ENCODE assay signal across 8 cellular contexts in the genomic region with DNA sequence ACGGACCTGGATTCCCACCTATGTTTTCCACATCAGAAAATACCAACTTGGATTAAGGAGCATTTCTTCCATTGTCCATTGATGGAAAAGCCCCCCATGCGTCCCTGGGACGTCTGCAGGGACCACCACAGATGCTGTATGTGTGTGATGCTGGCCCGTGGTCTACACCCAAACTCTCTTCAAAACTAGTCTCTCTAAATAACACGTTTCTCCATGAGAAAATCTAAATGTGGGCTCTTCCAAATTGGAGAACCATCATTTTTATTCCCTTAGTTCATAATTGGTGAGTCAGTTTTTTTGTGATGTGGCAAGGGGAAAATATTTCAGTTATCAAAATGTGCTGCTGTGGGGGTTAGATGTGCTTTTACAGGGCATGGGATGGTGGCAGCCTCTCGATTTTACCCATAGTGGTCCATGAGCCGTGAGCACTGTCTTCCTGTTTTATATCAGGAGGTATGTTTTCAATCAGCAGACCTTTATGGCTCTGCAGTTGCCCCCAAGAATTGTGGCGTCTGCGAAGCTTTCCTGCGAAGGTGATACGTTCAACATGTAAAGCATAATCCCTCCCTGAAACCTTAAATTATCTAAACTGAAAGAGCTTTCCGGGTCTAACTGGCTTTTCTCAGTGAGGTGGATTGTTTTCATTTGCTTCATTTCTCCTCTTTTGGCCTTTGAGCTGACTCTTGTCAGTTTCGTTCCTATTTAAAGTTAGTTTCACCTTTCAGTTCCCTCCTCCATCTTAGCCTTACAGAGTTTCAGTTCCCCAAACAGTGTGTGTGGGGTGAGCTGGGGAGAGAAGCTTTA.
DNase-seq lines count a peak whose midpoint lies in the region; ATAC-seq, FAIRE-seq and TF ChIP-seq lines count a peak whose summit lies in the region.

No MANE protein-coding gene starts in this region.

- H3K9me2 ChIP-seq in OCI-LY1 (ENCODE audit: low read depth, low read length), result no peaks in the 10 kb centered on the region
- no peaks in the 10 kb centered on the region for H3K9me2 ChIP-seq in GM23248 (ENCODE audit: insufficient read depth)

- intact Hi-C loops in left lung (cut with DNase I) (no loop called here), head of caudate nucleus (cut with DNase I) (no loop called here)

- peaks cover 43% of the 10 kb centered on the region for H3K4me1 ChIP-seq in OCI-LY1 (ENCODE audit: insufficient read depth, low read length, severe bottlenecking)
- peaks cover 0 to 7% of the 10 kb centered on the region in 2 donors for H3K4me1 ChIP-seq in left lung
- H3K4me1 ChIP-seq in GM23248 (ENCODE audit: insufficient read depth), result no peaks in the 10 kb centered on the region

- H3K4me2 ChIP-seq in OCI-LY1 (ENCODE audit: low read length) (peak overlapping the region; percentile 74), GM23248 (ENCODE audit: unreplicated experiment) (no peak overlapping the region)

- peaks cover 17% of the 10 kb centered on the region for H3F3A ChIP-seq in OCI-LY1 (ENCODE audit: insufficient read depth, low read length)
- no peaks in the 10 kb centered on the region for H3F3A ChIP-seq in GM23248 (ENCODE audit: insufficient read depth)

- in situ Hi-C loops in GM23248 (cut with MboI), result no loop called here

- H2AFZ ChIP-seq in OCI-LY1 (ENCODE audit: low read length) (no peak overlapping the region), GM23248 (no peak overlapping the region)

- ATAC-seq in HG02642 (IDR thresholded peaks at IDR 0.05; ENCODE audit: poor library complexity, unreplicated experiment) (peak; percentile 94), left lung (peak; percentile 55)

- 0 out of 2 replicates have a peak, but pooled peaks cover 8% of the 10 kb centered on the region for H3K36me3 ChIP-seq in OCI-LY1 (ENCODE audit: insufficient read depth, low read length)
- H3K36me3 ChIP-seq in left lung, result no peaks in the 10 kb centered on the region
- H3K36me3 ChIP-seq in GM23248 (ENCODE audit: low read depth), result no peaks in the 10 kb centered on the region

- H3K27ac ChIP-seq in OCI-LY1 (ENCODE audit: low read depth, low read length, poor library complexity, severe bottlenecking) (peak overlapping the region; percentile 100), left lung (peak overlapping the region in 1 of 2 donors; percentile 4), GM23248 (no peak overlapping the region)

- WGBS in GM23248 (ENCODE audit: low coverage in 1 of 2, low lambda C conversion rate in 2 of 2, missing lambda C conversion rate in 2 of 2), 2 experiments, result 87% methylated on average over 13 of the region's 13 CpGs

- H3K4me3 ChIP-seq in OCI-LY1 (ENCODE audit: low read depth, low read length, poor library complexity, severe bottlenecking), result peak overlapping the region; percentile 40
- H3K4me3 ChIP-seq in left lung, result no peak overlapping the region
- no peak overlapping the region for H3K4me3 ChIP-seq in GM23248

- H3K27me3 ChIP-seq in OCI-LY1 (ENCODE audit: insufficient read depth, low read length) (no peaks in the 10 kb centered on the region), left lung (no peaks in the 10 kb centered on the region), GM23248 (replicated peaks; ENCODE audit: insufficient read depth) (no peaks in the 10 kb centered on the region)

- DNase-seq in GM18507 (ENCODE audit: extremely low spot score, insufficient read length, low read depth) (peak; percentile 60), left lung (no peak), GM23248 (no peak), NCI-H82 treated with DMSO at 0.1 percent for 48 hours (lab: John Stamatoyannopoulos, UW; ENCODE audit: unreplicated experiment) (no peak), inferior parietal cortex (ENCODE audit: extremely low spot score) (no peak), head of caudate nucleus (no peak)

- H3K9me3 ChIP-seq in OCI-LY1 (ENCODE audit: low read length) (no peaks in the 10 kb centered on the region), left lung (no peaks in the 10 kb centered on the region), GM23248 (ENCODE audit: low read depth) (no peaks in the 10 kb centered on the region)

- FAIRE-seq in GM18507 (lab: Jason Lieb, UNC), result peak; percentile 100

- H4K20me1 ChIP-seq in OCI-LY1 (ENCODE audit: insufficient read depth, low read length), result no peaks in the 10 kb centered on the region
- no peaks in the 10 kb centered on the region for H4K20me1 ChIP-seq in GM23248 (ENCODE audit: insufficient read depth)

- TF ChIP-seq CTCF in OCI-LY1 (IDR thresholded peaks at IDR 0.05; ENCODE audit: low read length) (no peak), left lung (IDR thresholded peaks at IDR 0.05) (no peak)

- H3K79me2 ChIP-seq in OCI-LY1 (ENCODE audit: insufficient read depth, low read length) (no peaks in the 10 kb centered on the region), GM23248 (ENCODE audit: insufficient read depth) (no peaks in the 10 kb centered on the region)

- H3K9ac ChIP-seq in OCI-LY1 (ENCODE audit: low read length), result peak overlapping the region; percentile 73
- no peak overlapping the region for H3K9ac ChIP-seq in GM23248
